8 cellular contexts compared by ENCODE assay signal in the genomic region with DNA sequence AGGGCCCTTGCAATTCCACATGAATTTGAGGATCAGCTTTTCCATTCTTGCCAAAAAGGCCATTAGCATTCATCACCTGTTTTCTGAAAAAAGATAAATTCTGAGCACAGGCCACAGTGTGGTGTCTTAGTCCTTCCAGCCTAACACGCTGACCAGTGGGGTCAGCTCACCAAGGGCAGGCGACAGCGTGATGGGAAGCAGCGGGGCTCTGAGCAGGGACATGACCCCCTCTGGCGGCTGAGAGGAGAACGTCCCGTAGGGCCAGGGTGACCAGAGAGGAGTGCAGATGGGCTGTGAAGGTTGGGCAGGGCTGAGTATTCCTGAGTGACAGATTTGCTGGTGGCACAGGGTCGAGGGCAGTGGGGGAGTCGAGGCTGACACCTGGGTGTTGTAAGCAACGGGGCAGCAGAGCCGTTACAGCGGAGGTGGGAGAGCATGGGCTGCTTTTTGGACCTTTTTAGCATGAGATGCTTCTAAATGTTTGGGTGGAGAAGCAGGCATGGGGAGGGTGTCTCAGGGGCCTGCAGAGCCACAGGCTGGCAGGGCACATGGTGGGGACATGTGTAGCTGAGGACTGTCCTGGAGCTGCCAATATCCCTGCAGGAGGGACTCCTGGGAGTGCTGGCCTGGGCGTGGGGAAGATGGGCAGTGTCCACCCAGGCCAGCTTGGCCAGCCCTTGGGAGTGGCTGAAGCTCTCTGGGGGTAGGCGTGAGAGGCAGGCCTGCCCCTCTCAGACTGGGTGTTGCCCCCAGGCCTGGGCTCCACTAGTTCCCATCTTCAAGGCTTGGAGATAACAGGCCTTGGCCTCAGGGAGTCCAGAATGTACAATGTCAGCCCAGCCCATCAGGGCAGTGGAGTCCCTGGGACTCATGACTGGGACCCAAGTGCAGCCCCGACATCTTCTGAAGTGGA. TPM values are rescaled to one million over a fixed set of nuclear protein-coding genes. Genes with fewer than 3 reads are reported as not detected.
A peak's percentile ranks its signal among the peaks of the same experiment; 100 is the strongest.
DNase-seq lines count a peak whose midpoint lies in the region; ATAC-seq, FAIRE-seq and TF ChIP-seq lines count a peak whose summit lies in the region.

No MANE protein-coding gene starts in this region.

- no peak for ATAC-seq in GM19467 (IDR thresholded peaks at IDR 0.05; ENCODE audit: unreplicated experiment)

- H3K27me3 ChIP-seq in BE2C = no peaks in the 10 kb centered on the region

- DNase-seq in BE2C (peak; percentile 89), HFF-Myc (ENCODE audit: extremely low read depth, low read depth) (peak; percentile 53), NOMO-1 treated with DMSO at 0.1 percent for 48 hours (lab: John Stamatoyannopoulos, UW; ENCODE audit: unreplicated experiment) (peak; percentile 70), midbrain (lab: John Stamatoyannopoulos, UW) (peak; percentile 89)
- peak in 2 of 3 experiments; percentile 33 to 45 for DNase-seq in activated CD8-positive, alpha-beta memory T cell treated with anti-CD3 and anti-CD28 coated beads for 48 hours (ENCODE audit: low read depth in 2 of 3, low spot score in 2 of 3)
- peak; percentile 50 to 60 for DNase-seq in stimulated activated CD8-positive, alpha-beta memory T cell treated with anti-CD3 and anti-CD28 coated beads, Interleukin-2, amount 100 ng/mL, for 48 hours (ENCODE audit: low read depth in 2 of 2)

- FAIRE-seq in endometrium (lab: Jason Lieb, UNC) = peak; percentile 93

- peaks cover 15% of the 10 kb centered on the region for H3K4me1 ChIP-seq in BE2C

- no peaks in the 10 kb centered on the region for H3K9me3 ChIP-seq in BE2C

- H3K36me3 ChIP-seq in BE2C = no peaks in the 10 kb centered on the region

- peak; percentile 95 for TF ChIP-seq CTCF in BE2C (IDR thresholded peaks at IDR 0.05; ENCODE audit: low read depth, low read length)
- TF ChIP-seq CTCF in HFF-Myc (IDR thresholded peaks at IDR 0.05; ENCODE audit: low read depth, low read length, missing control alignments) = peak; percentile 98

- H3K4me3 ChIP-seq in BE2C (ENCODE audit: low read depth, low read length) (no peak overlapping the region), HFF-Myc (replicated peaks; ENCODE audit: low read depth, low read length) (no peak overlapping the region)

RNA-seq across cellular contexts. Expression of a gene that starts 8.6 kb away (rescaled TPM):
- polyA plus RNA-seq in BE2C (2012; ENCODE audit: insufficient read depth, insufficient read length, low read depth) = 0.39 TPM

RNA-seq across cellular contexts. Expression of a gene that starts 12.6 kb away (rescaled TPM):
- polyA plus RNA-seq in BE2C (2012; ENCODE audit: insufficient read depth, insufficient read length, low read depth) = 1.0 TPM

RNA-seq across cellular contexts. Expression of a gene that starts 15.6 kb away (rescaled TPM):
- 688 TPM for polyA plus RNA-seq in BE2C (2012; ENCODE audit: insufficient read depth, insufficient read length, low read depth)

Comparison
In these comparisons a context has a peak if more than half of its experiments do, and no peak if none do; other contexts are left out.
1. DNase-seq: peak in every context shown above with its lines; median percentile 89 in BE2C; 89 in midbrain; 70 in NOMO-1 treated with DMSO at 0.1 percent for 48 hours; 55 in stimulated activated CD8-positive, alpha-beta memory T cell treated with anti-CD3 and anti-CD28 coated beads, Interleukin-2, amount 100 ng/mL, for 48 hours; 53 in HFF-Myc; 39 in activated CD8-positive, alpha-beta memory T cell treated with anti-CD3 and anti-CD28 coated beads for 48 hours.